Comparison of ENCODE assay signal across 1 cellular context in the genomic region with DNA sequence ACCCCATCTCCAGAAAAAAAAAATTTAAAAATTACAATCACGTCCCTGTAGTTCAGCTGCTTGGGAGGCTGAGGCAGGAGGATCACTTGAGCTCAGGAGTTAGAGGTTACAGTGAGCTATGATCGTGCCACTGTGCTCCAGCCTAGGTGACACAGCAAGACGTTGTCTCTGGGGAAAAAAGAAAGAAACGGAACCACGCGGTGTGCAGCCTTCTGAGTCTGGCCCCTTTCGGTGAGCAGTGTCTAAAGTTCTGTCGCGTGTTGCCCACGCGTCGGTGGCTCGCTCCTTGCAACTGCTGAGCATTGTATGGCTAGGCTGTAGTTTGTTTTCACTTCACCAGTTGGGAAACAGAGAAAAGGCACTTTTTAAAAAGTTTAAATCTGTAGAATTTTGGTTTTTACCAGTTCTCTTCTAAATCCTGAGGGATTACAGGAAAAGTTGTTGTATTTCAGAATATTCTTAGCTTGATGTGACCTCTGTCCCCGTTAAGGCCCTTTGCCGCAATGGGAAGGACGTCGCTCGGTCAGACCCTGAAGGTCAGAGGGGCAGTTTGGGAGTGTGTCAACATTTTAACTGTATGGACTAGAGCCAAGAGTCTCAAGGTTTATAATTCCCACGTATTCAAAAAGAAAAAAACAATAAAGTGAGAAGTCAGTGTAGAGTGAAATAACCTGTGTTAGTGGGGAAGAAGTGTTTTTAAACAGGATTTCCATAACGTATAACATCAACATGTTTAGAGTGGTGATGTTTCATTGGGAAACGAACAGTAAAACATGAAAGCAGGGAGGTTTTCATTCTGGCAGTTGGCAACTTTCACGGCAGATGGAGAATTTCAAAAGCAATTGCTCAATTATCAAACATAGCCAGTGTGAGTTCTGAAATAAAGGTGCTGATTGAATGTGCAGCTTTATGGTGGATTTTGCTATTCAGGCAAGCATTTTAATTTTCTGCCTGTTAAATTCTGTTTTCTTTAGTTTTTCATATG.
A peak's percentile ranks its signal among the peaks of the same experiment; 100 is the strongest.
TF ChIP-seq lines count a peak whose summit lies in the region.

No MANE protein-coding gene starts in this region.

TF ChIP-seq in HepG2, 621 proteins besides CTCF, POLR2A, EP300 and RAD21 (continued from another document):
- TF ChIP-seq, protein P1, sequence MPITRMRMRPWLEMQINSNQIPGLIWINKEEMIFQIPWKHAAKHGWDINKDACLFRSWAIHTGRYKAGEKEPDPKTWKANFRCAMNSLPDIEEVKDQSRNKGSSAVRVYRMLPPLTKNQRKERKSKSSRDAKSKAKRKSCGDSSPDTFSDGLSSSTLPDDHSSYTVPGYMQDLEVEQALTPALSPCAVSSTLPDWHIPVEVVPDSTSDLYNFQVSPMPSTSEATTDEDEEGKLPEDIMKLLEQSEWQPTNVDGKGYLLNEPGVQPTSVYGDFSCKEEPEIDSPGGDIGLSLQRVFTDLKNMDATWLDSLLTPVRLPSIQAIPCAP (CRISPR knock-in tag; IDR thresholded peaks at IDR 0.05; ENCODE audit: low read depth): no peak
- no peak for TF ChIP-seq HIC2 (CRISPR knock-in tag; IDR thresholded peaks at IDR 0.05; ENCODE audit: low read depth)
- TF ChIP-seq ZNF205 (CRISPR knock-in tag; IDR thresholded peaks at IDR 0.05): 0 out of 2 replicates have a peak, but pooled peaks have one; percentile 41
- no peak for TF ChIP-seq ZNF839 (CRISPR knock-in tag; IDR thresholded peaks at IDR 0.05; ENCODE audit: borderline replicate concordance)
- no peak for TF ChIP-seq SNAI1 (CRISPR knock-in tag; IDR thresholded peaks at IDR 0.05; ENCODE audit: borderline replicate concordance)
- TF ChIP-seq ZNF605 (CRISPR knock-in tag; IDR thresholded peaks at IDR 0.05): 0 out of 2 replicates have a peak, but pooled peaks have one; percentile 16
- TF ChIP-seq CHD4 (IDR thresholded peaks at IDR 0.05; ENCODE audit: borderline replicate concordance, low read length): 0 out of 2 replicates have a peak, but pooled peaks have one; percentile 55
- TF ChIP-seq, protein P2, sequence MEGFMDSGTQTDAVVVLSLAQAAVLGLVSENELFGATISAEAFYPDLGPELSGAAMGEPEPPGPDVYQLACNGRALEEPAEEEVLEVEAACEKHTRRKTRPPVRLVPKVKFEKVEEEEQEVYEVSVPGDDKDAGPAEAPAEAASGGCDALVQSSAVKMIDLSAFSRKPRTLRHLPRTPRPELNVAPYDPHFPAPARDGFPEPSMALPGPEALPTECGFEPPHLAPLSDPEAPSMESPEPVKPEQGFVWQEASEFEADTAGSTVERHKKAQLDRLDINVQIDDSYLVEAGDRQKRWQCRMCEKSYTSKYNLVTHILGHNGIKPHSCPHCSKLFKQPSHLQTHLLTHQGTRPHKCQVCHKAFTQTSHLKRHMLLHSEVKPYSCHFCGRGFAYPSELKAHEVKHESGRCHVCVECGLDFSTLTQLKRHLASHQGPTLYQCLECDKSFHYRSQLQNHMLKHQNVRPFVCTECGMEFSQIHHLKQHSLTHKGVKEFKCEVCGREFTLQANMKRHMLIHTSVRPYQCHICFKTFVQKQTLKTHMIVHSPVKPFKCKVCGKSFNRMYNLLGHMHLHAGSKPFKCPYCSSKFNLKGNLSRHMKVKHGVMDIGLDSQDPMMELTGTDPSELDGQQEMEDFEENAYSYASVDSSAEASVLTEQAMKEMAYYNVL (CRISPR knock-in tag; IDR thresholded peaks at IDR 0.05; ENCODE audit: borderline replicate concordance): no peak
- no peak for TF ChIP-seq GABPB1 (CRISPR knock-in tag; IDR thresholded peaks at IDR 0.05)
- TF ChIP-seq ELF3 (CRISPR knock-in tag; IDR thresholded peaks at IDR 0.05): 0 out of 2 replicates have a peak, but pooled peaks have one; percentile 35
- 0 out of 2 replicates have a peak, but pooled peaks have one; percentile 39 for TF ChIP-seq IKZF5 (CRISPR knock-in tag; IDR thresholded peaks at IDR 0.05)
- TF ChIP-seq RBM22 (optimal IDR thresholded peaks at IDR 0.05; ENCODE audit: low read length): no peak
- TF ChIP-seq ZC3H13 (CRISPR knock-in tag; IDR thresholded peaks at IDR 0.05): no peak
- no peak for TF ChIP-seq SP140L (CRISPR knock-in tag; IDR thresholded peaks at IDR 0.05; ENCODE audit: borderline replicate concordance)
- peak; percentile 97 for TF ChIP-seq ESRRA (CRISPR knock-in tag; IDR thresholded peaks at IDR 0.05; ENCODE audit: low read depth)
- TF ChIP-seq SMYD3 (CRISPR knock-in tag; IDR thresholded peaks at IDR 0.05): 0 out of 2 replicates have a peak, but pooled peaks have one; percentile 33
- TF ChIP-seq DMAP1 (CRISPR knock-in tag; IDR thresholded peaks at IDR 0.05): peak; percentile 22; the same call in 1 of the 2 replicates
- peak; percentile 41; the same call in 1 of the 2 replicates for TF ChIP-seq FOXA3 (CRISPR knock-in tag; IDR thresholded peaks at IDR 0.05)
- peak; percentile 74 for TF ChIP-seq GATAD2A (CRISPR knock-in tag; IDR thresholded peaks at IDR 0.05)
